27 cellular contexts compared by ENCODE assay signal in the genomic region with DNA sequence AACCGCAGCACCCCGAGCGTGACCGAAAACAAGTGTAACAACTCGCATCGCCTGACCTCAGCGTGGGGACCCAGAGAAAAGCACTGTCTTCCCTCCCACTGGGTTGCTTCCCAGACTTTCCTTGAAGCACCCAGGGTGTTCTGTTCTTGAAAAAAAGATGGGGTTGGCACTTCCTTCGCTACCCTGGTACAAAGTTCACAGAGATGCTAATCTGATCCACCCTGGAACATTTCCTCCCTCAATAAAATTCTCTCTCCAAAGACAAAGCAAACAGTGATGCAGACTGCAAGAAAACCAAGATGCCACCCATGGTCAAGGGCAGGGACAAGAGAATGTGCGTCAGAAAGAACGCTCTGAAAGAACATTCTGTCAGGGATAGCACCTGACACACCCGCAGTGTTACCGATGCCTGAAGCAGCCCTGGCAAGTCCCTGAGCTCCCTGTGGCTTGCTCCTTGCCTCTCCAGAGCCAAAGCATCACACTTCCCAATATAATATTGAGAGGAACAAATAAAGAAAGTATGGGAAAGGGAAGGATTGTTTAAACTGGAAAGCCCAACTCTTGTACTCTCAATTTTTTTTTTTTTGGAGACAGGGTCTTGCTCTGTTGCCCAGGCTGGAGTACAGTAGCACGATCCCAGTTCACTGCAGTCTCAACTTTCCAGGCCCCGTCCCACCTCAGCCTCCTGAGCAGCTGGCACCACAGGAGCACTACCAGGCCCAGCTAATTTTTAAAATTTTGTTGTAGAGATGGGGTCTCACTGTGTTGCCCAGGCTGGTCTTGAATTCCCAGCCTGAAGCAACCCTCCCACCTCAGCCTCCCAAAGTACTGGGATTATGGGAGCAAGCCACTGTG.
DNase-seq lines count a peak whose midpoint lies in the region; ATAC-seq and TF ChIP-seq lines count a peak whose summit lies in the region.
"Had no signal": no experiment of that assay in that cellular context is flagged by ENCODE, and none has a peak within 500 bp of the region (broad histone marks: within the 10 kb centered on the region; RNA-seq: fewer than 3 reads in every experiment).

No MANE protein-coding gene starts in this region.

- in situ Hi-C loops in SK-MEL-5 (cut with HindIII; ENCODE audit: low pct_unique_long_range_greater_than_20kb, low sequenced_read_pairs): no loop called here

- DNase-seq in HT-29 (ENCODE audit: low spot score) (peak; percentile 88), SK-MEL-5 (ENCODE audit: low read depth, low spot score) (peak; percentile 39), left kidney (ENCODE audit: low read depth, low spot score) (peak; percentile 66), sciatic nerve (ENCODE audit: low spot score) (no peak), GM20000 (ENCODE audit: low spot score) (no peak), cerebellar nuclear complex (lab: John Stamatoyannopoulos, UW) (no peak), midbrain (lab: John Stamatoyannopoulos, UW) (no peak)
- DNase-seq in activated effector memory CD4-positive, alpha-beta T cell treated with Interleukin-2 at 50 U/mL for 16 hours: no peak
- DNase-seq: activated CD4-positive, CD25-positive, alpha-beta regulatory T cell; activated gamma-delta T cell treated with Interleukin-2 at 50 U/mL for 16 hours; activated T-cell treated with anti-CD3 and anti-CD28 coated beads, Interleukin-2, amount 50 U/mL, for 4 hours; BE2C; CD8-positive, alpha-beta memory T cell; effector memory CD8-positive, alpha-beta T cell; EL; erythroblast; H9; head of caudate nucleus; islet precursor cell; lower lobe of right lung; NCI-H2107; NCI-H345; NCI-H774; sigmoid colon; stimulated activated CD4-positive, alpha-beta T cell treated with anti-CD3 and anti-CD28 coated beads, Interleukin-4, amount 100 ng/mL, for 1 hour; stomach; T-helper 1 cell had no signal

- intact Hi-C loops in sciatic nerve (cut with DNase I): no loop called here

- ATAC-seq in sciatic nerve: peak; percentile 62
- ATAC-seq: activated T-cell treated with anti-CD3 and anti-CD28 coated beads, Interleukin-2, amount 50 U/mL, for 4 hours; effector memory CD8-positive, alpha-beta T cell; lower lobe of right lung had no signal

- no peak for TF ChIP-seq CTCF in GM20000 (IDR thresholded peaks at IDR 0.05; ENCODE audit: extremely low read depth, missing control alignments)

Comparison
In these comparisons a context has a peak if more than half of its experiments do, and no peak if none do; other contexts are left out.
1. DNase-seq: peak in HT-29 (single experiment), SK-MEL-5 (single experiment) and left kidney (single experiment); none in sciatic nerve (single experiment), GM20000 (single experiment), activated effector memory CD4-positive, alpha-beta T cell treated with Interleukin-2 at 50 U/mL for 16 hours (single experiment), cerebellar nuclear complex (0 of 2) and midbrain (single experiment).